8 cellular contexts compared by ENCODE assay signal in the genomic region with DNA sequence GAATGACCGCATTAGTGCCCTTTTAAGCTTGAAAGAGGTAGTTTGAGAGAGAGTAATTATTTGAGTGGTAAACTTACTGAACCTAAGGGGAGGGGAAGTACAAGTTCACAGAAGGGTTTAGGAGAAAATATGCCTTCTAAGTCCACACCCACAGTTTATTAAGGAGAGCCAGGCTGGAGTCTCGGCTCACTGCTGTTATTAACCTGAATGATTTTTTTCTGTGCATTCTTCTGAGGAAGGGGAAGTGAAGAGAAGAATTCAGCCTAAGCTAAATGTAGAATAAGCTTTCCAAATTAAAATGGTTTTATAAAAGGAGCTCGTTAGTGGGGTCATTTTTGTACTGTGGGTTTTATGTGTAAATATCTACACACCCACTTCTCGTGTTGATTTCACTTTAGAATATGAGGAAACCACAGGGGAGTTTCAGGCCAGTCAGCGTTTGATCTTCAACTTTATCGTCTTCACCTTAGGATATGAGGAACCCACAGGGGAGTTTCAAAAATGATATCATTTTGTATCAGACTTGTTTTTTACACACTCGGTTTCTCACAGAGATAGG. TPM values are rescaled to one million over a fixed set of nuclear protein-coding genes. Genes with fewer than 3 reads are reported as not detected.
DNase-seq lines count a peak whose midpoint lies in the region; ATAC-seq and TF ChIP-seq lines count a peak whose summit lies in the region.

No MANE protein-coding gene starts in this region.

- no peak for ATAC-seq in Panc1
- no peak for ATAC-seq in stimulated activated naive CD8-positive, alpha-beta T cell treated with anti-CD3 and anti-CD28 coated beads, Interleukin-15, Interleukin-2, amounts not matched to agents 100 U/mL and 50 U/mL, for 24 hours
- ATAC-seq in GM19455 (IDR thresholded peaks at IDR 0.05; ENCODE audit: unreplicated experiment) = no peak

- intact Hi-C loops in Panc1 (cut with micrococcal nuclease; ENCODE audit: unreplicated experiment) = no loop called here
- intact Hi-C loops in ascending aorta (cut with DNase I) = no loop called here

- H3K9me3 ChIP-seq in Panc1 (ENCODE audit: control insufficient read depth, insufficient read depth, low read depth, low read length) (no peaks in the 10 kb centered on the region), ascending aorta (no peaks in the 10 kb centered on the region), liver (ENCODE audit: control insufficient read depth in 4 of 4, low read length in 3 of 4) (no peaks in the 10 kb centered on the region)

- H3K4me3 ChIP-seq in GM12864 (ENCODE audit: low read depth, low read length) (peak overlapping the region; percentile 95), Panc1 (ENCODE audit: low read depth in 2 of 2, low read length in 2 of 2) (peak overlapping the region; percentile 82 to 90), ascending aorta (peak overlapping the region; percentile 90 to 91), liver (ENCODE audit: low read depth in 1 of 3, low read length in 3 of 3) (peak overlapping the region; percentile 81 to 98 (median 90))

- H3K4me1 ChIP-seq in Panc1 (ENCODE audit: control insufficient read depth, insufficient read depth, low read length) (peaks cover 4% of the 10 kb centered on the region; the same call in 1 of the 2 replicates), ascending aorta (peaks cover 7 to 16% of the 10 kb centered on the region in 2 donors), liver (ENCODE audit: control insufficient read depth in 4 of 4, insufficient read depth in 4 of 4, low read length in 3 of 4) (peaks cover 2 to 19% (median 10%) of the 10 kb centered on the region in 4 donors)

- TF ChIP-seq CTCF in GM12864 (IDR thresholded peaks at IDR 0.05; ENCODE audit: low read depth, low read length, missing control alignments) = no peak
- TF ChIP-seq CTCF in Panc1 (IDR thresholded peaks at IDR 0.05) = no peak
- no peak for TF ChIP-seq CTCF in ascending aorta (IDR thresholded peaks at IDR 0.05)
- no peak for TF ChIP-seq CTCF in liver (IDR thresholded peaks at IDR 0.05; ENCODE audit: low read depth, low read length, missing input control)

- no peak for TF ChIP-seq RAD21 in liver (IDR thresholded peaks at IDR 0.05)

- H3K27me3 ChIP-seq in Panc1 (ENCODE audit: control insufficient read depth, insufficient read depth, low read length) (no peaks in the 10 kb centered on the region), ascending aorta (no peaks in the 10 kb centered on the region), liver (ENCODE audit: control insufficient read depth in 4 of 4, insufficient read depth in 4 of 4, low read length in 3 of 4) (no peaks in the 10 kb centered on the region)

- H3K9ac ChIP-seq in liver (ENCODE audit: low read depth in 1 of 2, low read length in 2 of 2) = peak overlapping the region; percentile 67 to 90

- POLR2A ChIA-PET in Panc1 (lab: Charles Lee) = no interaction called here

- TSS peak; percentile 84 for BruUV-seq in Panc1 (replicated peaks; lab: Mats Ljungman, UMichigan)

- peaks cover 4% of the 10 kb centered on the region for H3K36me3 ChIP-seq in Panc1 (ENCODE audit: control insufficient read depth, insufficient read depth, low read length)
- H3K36me3 ChIP-seq in ascending aorta = peaks cover 10 to 27% of the 10 kb centered on the region in 2 donors
- peaks cover 2 to 11% (median 10%) of the 10 kb centered on the region in 4 donors for H3K36me3 ChIP-seq in liver (ENCODE audit: control insufficient read depth in 4 of 4, insufficient read depth in 3 of 4, low read depth in 1 of 4, low read length in 3 of 4)

- no peak for DNase-seq in GM12864 (ENCODE audit: low read depth)
- DNase-seq in Panc1 (ENCODE audit: low read depth, low spot score) = no peak
- no peak for DNase-seq in ascending aorta (ENCODE audit: low spot score in 2 of 2)
- DNase-seq in stimulated activated naive CD8-positive, alpha-beta T cell treated with anti-CD3 and anti-CD28 coated beads, Interleukin-15, Interleukin-2, amounts not matched to agents 100 U/mL and 50 U/mL, for 24 hours = peak; percentile 21
- DNase-seq in NCI-H345 treated with DMSO at 0.1 percent for 48 hours (lab: John Stamatoyannopoulos, UW; ENCODE audit: unreplicated experiment) = no peak
- no peak for DNase-seq in NCI-H2171 (lab: John Stamatoyannopoulos, UW)

- 1% methylated on average over 7 of the region's 7 CpGs for WGBS in liver

- in situ Hi-C loops in Panc1 (cut with HindIII; ENCODE audit: low pct_unique_long_range_greater_than_20kb, low sequenced_read_pairs) = no loop called here

- H3K27ac ChIP-seq in Panc1 (ENCODE audit: low read length) (peak overlapping the region; percentile 91), ascending aorta (peak overlapping the region; percentile 98 to 100), liver (ENCODE audit: low read depth in 1 of 2, low read length in 2 of 2) (peak overlapping the region; percentile 92 to 98)

- CTCF ChIA-PET in Panc1 (lab: Charles Lee) = no interaction called here

TF ChIP-seq in liver, 16 proteins besides CTCF, POLR2A, EP300 and RAD21:
- no peak for TF ChIP-seq JUND (IDR thresholded peaks at IDR 0.05)
- TF ChIP-seq, protein P1, sequence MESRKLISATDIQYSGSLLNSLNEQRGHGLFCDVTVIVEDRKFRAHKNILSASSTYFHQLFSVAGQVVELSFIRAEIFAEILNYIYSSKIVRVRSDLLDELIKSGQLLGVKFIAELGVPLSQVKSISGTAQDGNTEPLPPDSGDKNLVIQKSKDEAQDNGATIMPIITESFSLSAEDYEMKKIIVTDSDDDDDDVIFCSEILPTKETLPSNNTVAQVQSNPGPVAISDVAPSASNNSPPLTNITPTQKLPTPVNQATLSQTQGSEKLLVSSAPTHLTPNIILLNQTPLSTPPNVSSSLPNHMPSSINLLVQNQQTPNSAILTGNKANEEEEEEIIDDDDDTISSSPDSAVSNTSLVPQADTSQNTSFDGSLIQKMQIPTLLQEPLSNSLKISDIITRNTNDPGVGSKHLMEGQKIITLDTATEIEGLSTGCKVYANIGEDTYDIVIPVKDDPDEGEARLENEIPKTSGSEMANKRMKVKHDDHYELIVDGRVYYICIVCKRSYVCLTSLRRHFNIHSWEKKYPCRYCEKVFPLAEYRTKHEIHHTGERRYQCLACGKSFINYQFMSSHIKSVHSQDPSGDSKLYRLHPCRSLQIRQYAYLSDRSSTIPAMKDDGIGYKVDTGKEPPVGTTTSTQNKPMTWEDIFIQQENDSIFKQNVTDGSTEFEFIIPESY (IDR thresholded peaks at IDR 0.05) = no peak

RNA-seq across cellular contexts. Expression of gene WHAMM, which starts 1.5 kb away (rescaled TPM):
- total RNA-seq in Panc1 (2021; ENCODE audit: unreplicated experiment) (8.8 TPM), ascending aorta (18.8 TPM), liver (1 to 10 TPM; 3.8 to 4.0 TPM)
- 4.0 TPM for polyA plus RNA-seq in Panc1 (2012; ENCODE audit: insufficient read length)
- 1 to 10 TPM; 2.5 TPM for polyA plus RNA-seq in liver

RNA-seq across cellular contexts. Expression of gene FSD2, which starts 5.1 kb away (rescaled TPM):
- total RNA-seq in Panc1 (2021; ENCODE audit: unreplicated experiment) = not detected
- not detected for polyA plus RNA-seq in Panc1 (2012; ENCODE audit: insufficient read length)
- total RNA-seq in ascending aorta = not detected
- under 1 TPM; under 0.01 to 0.05 TPM for total RNA-seq in liver
- under 1 TPM in 1 of 2 donors, not detected in 1; 0.10 TPM for polyA plus RNA-seq in liver
